ENCODE assay signal across 8 cellular contexts in genomic region chr4:49147143-49147542, GRCh38.
DNase-seq lines count a peak whose midpoint lies in the region; ATAC-seq and TF ChIP-seq lines count a peak whose summit lies in the region.
"Not testable (repeated sequence)": the region's sequence is repeated elsewhere in the genome, so short reads cannot be mapped to it uniquely, and the experiment has no call there.

No MANE protein-coding gene starts in this region.

- peaks cover 50% of the 10 kb centered on the region for H3K36me3 Mint-ChIP-seq in activated CD8-positive, alpha-beta T cell treated with anti-CD3 and anti-CD28 coated beads, Interleukin-2, amount 10 ng/mL, durations not matched to agents 7 days and 5 days (ENCODE audit: low read depth)
- not testable (repeated sequence) for H3K36me3 Mint-ChIP-seq in stimulated activated effector memory CD8-positive, alpha-beta T cell treated with anti-CD3 and anti-CD28 coated beads, Interleukin-12 subunit alpha, Interleukin-12 subunit beta, amount 100 ng/mL, for 72 hours

- H3K27me3 Mint-ChIP-seq in activated CD8-positive, alpha-beta T cell treated with anti-CD3 and anti-CD28 coated beads, Interleukin-2, amount 10 ng/mL, durations not matched to agents 7 days and 5 days (ENCODE audit: low read depth) = not testable (repeated sequence)

- not testable (repeated sequence) for H3K9me3 Mint-ChIP-seq in activated CD8-positive, alpha-beta T cell treated with anti-CD3 and anti-CD28 coated beads, Interleukin-2, amount 10 ng/mL, durations not matched to agents 7 days and 5 days (ENCODE audit: insufficient read depth)
- H3K9me3 Mint-ChIP-seq in stimulated activated effector memory CD8-positive, alpha-beta T cell treated with anti-CD3 and anti-CD28 coated beads, Interleukin-12 subunit alpha, Interleukin-12 subunit beta, amount 100 ng/mL, for 72 hours = peaks cover 47% of the 10 kb centered on the region

- H3K36me3 ChIP-seq in heart right ventricle = not testable (repeated sequence)

- H3K27me3 ChIP-seq in heart right ventricle = not testable (repeated sequence)

- H3K27ac Mint-ChIP-seq in activated CD8-positive, alpha-beta T cell treated with anti-CD3 and anti-CD28 coated beads, Interleukin-2, amount 10 ng/mL, durations not matched to agents 7 days and 5 days; stimulated activated effector memory CD8-positive, alpha-beta T cell treated with anti-CD3 and anti-CD28 coated beads, Interleukin-12 subunit alpha, Interleukin-12 subunit beta, amount 100 ng/mL, for 72 hours: not testable (repeated sequence)

- not testable (repeated sequence) for H3K4me3 Mint-ChIP-seq in activated CD8-positive, alpha-beta T cell treated with anti-CD3 and anti-CD28 coated beads, Interleukin-2, amount 10 ng/mL, durations not matched to agents 7 days and 5 days; stimulated activated effector memory CD8-positive, alpha-beta T cell treated with anti-CD3 and anti-CD28 coated beads, Interleukin-12 subunit alpha, Interleukin-12 subunit beta, amount 100 ng/mL, for 72 hours

- 62 to 66% methylated on average over 7 of the region's 7 CpGs for WGBS in heart right ventricle, 2 donors

- TF ChIP-seq CTCF in heart right ventricle (IDR thresholded peaks at IDR 0.05) = not testable (repeated sequence)

- H3K4me1 ChIP-seq in heart right ventricle = not testable (repeated sequence)

- H3K27ac ChIP-seq in heart right ventricle = not testable (repeated sequence)

- not testable (repeated sequence) for H3K4me1 Mint-ChIP-seq in activated CD8-positive, alpha-beta T cell treated with anti-CD3 and anti-CD28 coated beads, Interleukin-2, amount 10 ng/mL, durations not matched to agents 7 days and 5 days (ENCODE audit: low read depth)
- peaks cover 15% of the 10 kb centered on the region for H3K4me1 Mint-ChIP-seq in stimulated activated effector memory CD8-positive, alpha-beta T cell treated with anti-CD3 and anti-CD28 coated beads, Interleukin-12 subunit alpha, Interleukin-12 subunit beta, amount 100 ng/mL, for 72 hours

- intact Hi-C loops in heart right ventricle (cut with DNase I) = not testable (repeated sequence)

- ATAC-seq in GM18499 (IDR thresholded peaks at IDR 0.05; ENCODE audit: insufficient read depth, unreplicated experiment) = peak; percentile 36
- ATAC-seq in GM19372 (IDR thresholded peaks at IDR 0.05; ENCODE audit: low read depth, unreplicated experiment) = peak; percentile 58
- ATAC-seq in GM21723 (IDR thresholded peaks at IDR 0.05; ENCODE audit: unreplicated experiment) = peak; percentile 58
- peak; percentile 51 for ATAC-seq in HG02973 (IDR thresholded peaks at IDR 0.05; ENCODE audit: unreplicated experiment)
- ATAC-seq in HG03442 (IDR thresholded peaks at IDR 0.05; ENCODE audit: unreplicated experiment) = peak; percentile 43
- ATAC-seq in activated CD8-positive, alpha-beta T cell treated with anti-CD3 and anti-CD28 coated beads, Interleukin-2, amount 10 ng/mL, durations not matched to agents 7 days and 5 days = peak; percentile 35
- peak; percentile 54 to 82 (median 69) for ATAC-seq in heart right ventricle
- ATAC-seq in stimulated activated effector memory CD8-positive, alpha-beta T cell treated with anti-CD3 and anti-CD28 coated beads, Interleukin-12 subunit alpha, Interleukin-12 subunit beta, amount 100 ng/mL, for 72 hours = peak; percentile 66

- POLR2A ChIA-PET in activated CD8-positive, alpha-beta T cell treated with anti-CD3 and anti-CD28 coated beads, Interleukin-2, amount 10 ng/mL, durations not matched to agents 7 days and 5 days (lab: Charles Lee) = not testable (repeated sequence)

- CTCF ChIA-PET in activated CD8-positive, alpha-beta T cell treated with anti-CD3 and anti-CD28 coated beads, Interleukin-2, amount 10 ng/mL, durations not matched to agents 7 days and 5 days (lab: Charles Lee) = not testable (repeated sequence)

- H3K4me3 ChIP-seq in heart right ventricle = not testable (repeated sequence)

- H3K9me3 ChIP-seq in heart right ventricle = peaks cover 0 to 90% (median 38%) of the 10 kb centered on the region in 11 donors

- DNase-seq in activated CD8-positive, alpha-beta T cell treated with anti-CD3 and anti-CD28 coated beads, Interleukin-2, amount 10 ng/mL, durations not matched to agents 7 days and 5 days; heart right ventricle; stimulated activated effector memory CD8-positive, alpha-beta T cell treated with anti-CD3 and anti-CD28 coated beads, Interleukin-12 subunit alpha, Interleukin-12 subunit beta, amount 100 ng/mL, for 72 hours (ENCODE audit: low spot score in 2 of 2): not testable (repeated sequence)
